ENCODE assay signal across 24 cellular contexts in the genomic region with DNA sequence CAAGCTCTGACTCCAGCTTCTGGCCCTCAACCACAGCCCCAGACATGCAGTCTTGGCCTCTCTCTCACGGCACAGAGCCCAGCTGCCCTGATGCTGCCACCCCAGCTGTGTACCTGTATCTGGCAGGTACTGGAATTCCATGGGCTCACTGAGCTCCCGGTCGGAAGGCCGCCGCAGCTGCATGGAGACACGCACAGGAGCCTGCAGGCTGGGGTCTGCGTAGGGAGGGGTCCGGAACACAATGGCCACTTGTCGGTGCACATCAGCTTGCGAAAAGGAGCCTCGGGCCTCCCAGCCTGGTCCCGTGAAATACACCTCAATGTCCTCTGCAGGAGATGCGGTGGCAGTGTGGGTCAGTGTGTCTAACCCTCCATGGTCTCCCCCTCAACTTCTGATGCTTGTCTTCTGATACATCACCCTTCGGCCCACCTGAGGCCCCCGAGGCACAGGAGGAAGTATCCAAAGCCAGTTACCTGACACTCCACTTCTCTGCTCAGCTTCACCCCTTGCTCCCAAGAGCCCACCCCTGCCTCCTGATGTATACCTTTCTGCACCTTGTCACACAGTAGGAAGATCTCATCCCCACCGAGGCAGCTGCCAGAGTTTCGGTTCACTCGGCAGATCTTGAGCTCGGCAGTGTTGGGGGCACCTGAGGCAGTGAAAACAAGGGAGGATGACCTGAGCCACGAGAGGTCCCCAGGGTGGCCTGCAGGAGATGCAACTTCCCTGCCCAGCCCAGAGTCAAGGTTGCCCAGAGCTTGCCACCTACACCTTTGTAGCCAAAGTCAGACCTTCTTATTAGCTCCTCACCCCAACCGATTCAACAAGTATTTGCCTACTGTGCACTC. TPM values are rescaled to one million over a fixed set of nuclear protein-coding genes. Genes with fewer than 3 reads are reported as not detected.
DNase-seq lines count a peak whose midpoint lies in the region; ATAC-seq and TF ChIP-seq lines count a peak whose summit lies in the region.
"Had no signal": no experiment of that assay in that cellular context is flagged by ENCODE, and none has a peak within 500 bp of the region (broad histone marks: within the 10 kb centered on the region; RNA-seq: fewer than 3 reads in every experiment).

No MANE protein-coding gene starts in this region.

- no peak for ATAC-seq in activated T-cell treated with anti-CD3 and anti-CD28 coated beads, Interleukin-2, amount 50 U/mL, for 72 hours (replicated peaks in 1 of 2)
- ATAC-seq in effector memory CD8-positive, alpha-beta T cell (replicated peaks), result no peak
- ATAC-seq: activated CD4-positive, CD25-positive, alpha-beta regulatory T cell treated with anti-CD3 and anti-CD28 coated beads, Interleukin-2, amount 50 U/mL, for 24 hours; activated CD8-positive, alpha-beta memory T cell treated with anti-CD3 and anti-CD28 coated beads, Interleukin-2, amount 10 ng/mL, durations not matched to agents 7 days and 5 days; stimulated activated naive B cell treated with anti-CD40 and anti-IgM and Interleukin-4, amounts not matched to agents 10 μg/mL and 1 μg/mL and 100 μg/mL, for 72 hours had no signal

- TF ChIP-seq CTCF in GM20000 (IDR thresholded peaks at IDR 0.05; ENCODE audit: extremely low read depth, missing control alignments) (no peak), progenitor cell of endocrine pancreas (IDR thresholded peaks at IDR 0.05; ENCODE audit: unreplicated experiment) (no peak)

- peaks cover 24 to 39% of the 10 kb centered on the region in 2 donors for H3K36me3 Mint-ChIP-seq in activated T-cell treated with anti-CD3 and anti-CD28 coated beads, Interleukin-2, amount 50 U/mL, for 72 hours (ENCODE audit: insufficient read depth in 2 of 2)
- H3K36me3 Mint-ChIP-seq in effector memory CD8-positive, alpha-beta T cell (ENCODE audit: insufficient read depth), result peaks cover 95% of the 10 kb centered on the region
- H3K36me3 Mint-ChIP-seq in progenitor cell of endocrine pancreas (ENCODE audit: insufficient read depth), result peaks cover 26% of the 10 kb centered on the region

- peak overlapping the region; percentile 4 for H3K27ac Mint-ChIP-seq in activated T-cell treated with anti-CD3 and anti-CD28 coated beads, Interleukin-2, amount 50 U/mL, for 72 hours
- H3K27ac Mint-ChIP-seq in effector memory CD8-positive, alpha-beta T cell, result peak overlapping the region; percentile 35 to 81
- H3K27ac Mint-ChIP-seq in progenitor cell of endocrine pancreas, result peak overlapping the region; percentile 57
- H3K27ac Mint-ChIP-seq: stimulated activated naive B cell treated with anti-CD40 and anti-IgM and Interleukin-4, amounts not matched to agents 10 μg/mL and 1 μg/mL and 100 μg/mL, for 72 hours had no signal

- H3K4me1 Mint-ChIP-seq in activated T-cell treated with anti-CD3 and anti-CD28 coated beads, Interleukin-2, amount 50 U/mL, for 72 hours (ENCODE audit: low read depth), result peaks cover 56% of the 10 kb centered on the region
- H3K4me1 Mint-ChIP-seq in effector memory CD8-positive, alpha-beta T cell (ENCODE audit: low read depth in 2 of 2), result peaks cover 38 to 46% of the 10 kb centered on the region in 2 donors
- peaks cover 4% of the 10 kb centered on the region for H3K4me1 Mint-ChIP-seq in progenitor cell of endocrine pancreas (ENCODE audit: low read depth)

- no peaks in the 10 kb centered on the region for H3K9me3 Mint-ChIP-seq in activated T-cell treated with anti-CD3 and anti-CD28 coated beads, Interleukin-2, amount 50 U/mL, for 72 hours
- H3K9me3 Mint-ChIP-seq in effector memory CD8-positive, alpha-beta T cell, result no peaks in the 10 kb centered on the region
- H3K9me3 Mint-ChIP-seq in progenitor cell of endocrine pancreas (ENCODE audit: low read depth), result no peaks in the 10 kb centered on the region
- H3K9me3 Mint-ChIP-seq: stimulated activated naive B cell treated with anti-CD40 and anti-IgM and Interleukin-4, amounts not matched to agents 10 μg/mL and 1 μg/mL and 100 μg/mL, for 72 hours had no signal

- no peak for DNase-seq in activated T-cell treated with anti-CD3 and anti-CD28 coated beads, Interleukin-2, amount 50 U/mL, for 72 hours
- DNase-seq in activated T-cell treated with anti-CD3 and anti-CD28 coated beads, Interleukin-2, amount 50 U/mL, for 1 hour, result no peak
- DNase-seq in GM20000 (ENCODE audit: low spot score), result peak; percentile 0
- DNase-seq in effector memory CD8-positive, alpha-beta T cell, result no peak
- DNase-seq in progenitor cell of endocrine pancreas (ENCODE audit: low spot score, unreplicated experiment), result no peak
- no peak for DNase-seq in NCI-H146 treated with DMSO at 0.1 percent for 48 hours (lab: John Stamatoyannopoulos, UW; ENCODE audit: unreplicated experiment)
- no peak for DNase-seq in NCI-H526 (lab: John Stamatoyannopoulos, UW)
- no peak for DNase-seq in stimulated activated CD4-positive, alpha-beta T cell treated with anti-CD3 and anti-CD28 coated beads, Interleukin-1b, Interleukin-23, amount 100 ng/mL, for 48 hours
- DNase-seq: ACHN; activated CD8-positive, alpha-beta memory T cell treated with anti-CD3 and anti-CD28 coated beads, Interleukin-2, amount 10 ng/mL, durations not matched to agents 7 days and 5 days; activated gamma-delta T cell; dermis blood vessel endothelial cell; DND-41; MV-4-11; NCI-H1694; NCI-H2171 treated with DMSO at 0.1 percent for 48 hours; NCI-H524; NK-92 treated with Interleukin-12 subunit alpha and Interleukin-12 subunit beta, amount 100 ng/mL, for 24 hours; small intestine; stimulated activated CD4-positive, alpha-beta T cell treated with anti-CD3 and anti-CD28 coated beads, Interleukin-2, amount 100 ng/mL, for 48 hours; stimulated activated naive B cell treated with anti-CD40 and anti-IgM and Interleukin-4, amounts not matched to agents 10 μg/mL and 1 μg/mL and 100 μg/mL, for 72 hours; testis; uterus had no signal

- H3K27me3 Mint-ChIP-seq in activated T-cell treated with anti-CD3 and anti-CD28 coated beads, Interleukin-2, amount 50 U/mL, for 72 hours (ENCODE audit: low read depth), result no peaks in the 10 kb centered on the region
- no peaks in the 10 kb centered on the region for H3K27me3 Mint-ChIP-seq in effector memory CD8-positive, alpha-beta T cell
- H3K27me3 Mint-ChIP-seq in progenitor cell of endocrine pancreas, result no peaks in the 10 kb centered on the region
- H3K27me3 Mint-ChIP-seq: activated CD8-positive, alpha-beta memory T cell treated with anti-CD3 and anti-CD28 coated beads, Interleukin-2, amount 10 ng/mL, durations not matched to agents 7 days and 5 days; stimulated activated naive B cell treated with anti-CD40 and anti-IgM and Interleukin-4, amounts not matched to agents 10 μg/mL and 1 μg/mL and 100 μg/mL, for 72 hours had no signal

- no peak overlapping the region for H3K4me3 Mint-ChIP-seq in activated T-cell treated with anti-CD3 and anti-CD28 coated beads, Interleukin-2, amount 50 U/mL, for 72 hours
- H3K4me3 Mint-ChIP-seq in effector memory CD8-positive, alpha-beta T cell, result peak overlapping the region in 1 of 2 donors; percentile 19
- no peak overlapping the region for H3K4me3 Mint-ChIP-seq in progenitor cell of endocrine pancreas (ENCODE audit: low read depth)
- H3K4me3 Mint-ChIP-seq: activated CD8-positive, alpha-beta memory T cell treated with anti-CD3 and anti-CD28 coated beads, Interleukin-2, amount 10 ng/mL, durations not matched to agents 7 days and 5 days; stimulated activated naive B cell treated with anti-CD40 and anti-IgM and Interleukin-4, amounts not matched to agents 10 μg/mL and 1 μg/mL and 100 μg/mL, for 72 hours had no signal

RNA-seq across cellular contexts. Expression of a gene that starts 4.3 kb away (rescaled TPM):
- total RNA-seq in activated T-cell treated with anti-CD3 and anti-CD28 coated beads, Interleukin-2, amount 50 U/mL, for 72 hours, result 100 to 1,000 TPM; 116 to 121 TPM
- 54.2 and 54.5 TPM in 2 replicates for total RNA-seq in progenitor cell of endocrine pancreas

RNA-seq across cellular contexts. Expression of a gene that starts 20.5 kb away (rescaled TPM):
- 100 to 1,000 TPM; 132 to 137 TPM for total RNA-seq in activated T-cell treated with anti-CD3 and anti-CD28 coated beads, Interleukin-2, amount 50 U/mL, for 72 hours
- 19.5 and 20.2 TPM in 2 replicates for total RNA-seq in progenitor cell of endocrine pancreas

RNA-seq across cellular contexts. Expression of a gene that starts 42.8 kb away (rescaled TPM):
- total RNA-seq in activated T-cell treated with anti-CD3 and anti-CD28 coated beads, Interleukin-2, amount 50 U/mL, for 72 hours, result 10 to 100 TPM; 45.9 TPM
- total RNA-seq in progenitor cell of endocrine pancreas, result 59.5 and 66.0 TPM in 2 replicates

RNA-seq across cellular contexts. Expression of a gene that starts 44.4 kb away (rescaled TPM):
- 10 to 100 TPM; 57.3 to 70.1 TPM for total RNA-seq in activated T-cell treated with anti-CD3 and anti-CD28 coated beads, Interleukin-2, amount 50 U/mL, for 72 hours
- total RNA-seq in progenitor cell of endocrine pancreas, result 61.4 and 63.8 TPM in 2 replicates

RNA-seq across cellular contexts. Expression of a gene that starts 53.7 kb away (rescaled TPM):
- 100 to 1,000 TPM in 1 of 2 donors, 10 to 100 TPM in 1; 86.4 to 105 TPM for total RNA-seq in activated T-cell treated with anti-CD3 and anti-CD28 coated beads, Interleukin-2, amount 50 U/mL, for 72 hours
- total RNA-seq in progenitor cell of endocrine pancreas, result 65.8 and 73.1 TPM in 2 replicates

Comparison
In these comparisons a context has a peak if more than half of its experiments do, and no peak if none do; other contexts are left out.
1. H3K27ac Mint-ChIP-seq: peak in every context shown above with its lines; median percentile 58 in effector memory CD8-positive, alpha-beta T cell; 57 in progenitor cell of endocrine pancreas; 4 in activated T-cell treated with anti-CD3 and anti-CD28 coated beads, Interleukin-2, amount 50 U/mL, for 72 hours.